ENCODE assay signal across 10 cellular contexts in genomic region chr5:93587919-93588585, GRCh38. TPM values are rescaled to one million over a fixed set of nuclear protein-coding genes. Genes with fewer than 3 reads are reported as not detected.
A peak's percentile ranks its signal among the peaks of the same experiment; 100 is the strongest.
DNase-seq lines count a peak whose midpoint lies in the region; ATAC-seq and TF ChIP-seq lines count a peak whose summit lies in the region.
"Had no signal": no experiment of that assay in that cellular context is flagged by ENCODE, and none has a peak within 500 bp of the region (broad histone marks: within the 10 kb centered on the region; RNA-seq: fewer than 3 reads in every experiment).

No MANE protein-coding gene starts in this region.

- no peak for TF ChIP-seq CTCF in choroid plexus epithelial cell (conservative IDR thresholded peaks at IDR 0.05; ENCODE audit: low read depth, low read length)
- no peak for TF ChIP-seq CTCF in upper lobe of left lung (IDR thresholded peaks at IDR 0.05)

- H3K36me3 ChIP-seq in upper lobe of left lung: no peaks in the 10 kb centered on the region

- ATAC-seq in memory B cell (ENCODE audit: low read depth) (no peak), upper lobe of left lung (ENCODE audit: low FRiP score in 2 of 2) (no peak), GM18498 (IDR thresholded peaks at IDR 0.05; ENCODE audit: unreplicated experiment) (no peak)

- DNase-seq in activated naive CD4-positive, alpha-beta T cell treated with anti-CD3 and anti-CD28 coated beads, Interleukin-2, amount 10 ng/mL, durations not matched to agents 7 days and 5 days: no peak
- no peak for DNase-seq in activated naive CD4-positive, alpha-beta T cell treated with Interleukin-2 at 50 U/mL for 16 hours
- peak; percentile 37 for DNase-seq in choroid plexus epithelial cell (ENCODE audit: low read depth)
- no peak for DNase-seq in memory B cell (ENCODE audit: low spot score in 2 of 2)
- peak in 1 of 2 donors; percentile 84 for DNase-seq in upper lobe of left lung
- DNase-seq in NCI-H226: no peak
- DNase-seq in NCI-H345 treated with DMSO at 0.1 percent for 48 hours (lab: John Stamatoyannopoulos, UW; ENCODE audit: unreplicated experiment): no peak
- DNase-seq: BE2C; stimulated activated CD4-positive, alpha-beta T cell treated with anti-CD3 and anti-CD28 coated beads, Interleukin-2, amount 100 ng/mL, for 48 hours had no signal

- H3K27ac Mint-ChIP-seq in activated naive CD4-positive, alpha-beta T cell treated with anti-CD3 and anti-CD28 coated beads, Interleukin-2, amount 10 ng/mL, durations not matched to agents 7 days and 5 days: peak overlapping the region; percentile 68
- H3K27ac Mint-ChIP-seq in memory B cell: peak overlapping the region; percentile 66

- no peak overlapping the region for H3K4me3 Mint-ChIP-seq in activated naive CD4-positive, alpha-beta T cell treated with anti-CD3 and anti-CD28 coated beads, Interleukin-2, amount 10 ng/mL, durations not matched to agents 7 days and 5 days
- no peak overlapping the region for H3K4me3 Mint-ChIP-seq in memory B cell

- H3K36me3 Mint-ChIP-seq in activated naive CD4-positive, alpha-beta T cell treated with anti-CD3 and anti-CD28 coated beads, Interleukin-2, amount 10 ng/mL, durations not matched to agents 7 days and 5 days: peaks cover 6% of the 10 kb centered on the region
- H3K36me3 Mint-ChIP-seq in memory B cell: peaks cover 1% of the 10 kb centered on the region

- H3K9me3 ChIP-seq in upper lobe of left lung: no peaks in the 10 kb centered on the region
- H3K9me3 ChIP-seq: BE2C had no signal

- peaks cover 13 to 37% (median 14%) of the 10 kb centered on the region in 4 donors for H3K4me1 ChIP-seq in upper lobe of left lung
- H3K4me1 ChIP-seq: BE2C had no signal

- no peak for TF ChIP-seq POLR2A in upper lobe of left lung (IDR thresholded peaks at IDR 0.05)

- H3K27me3 Mint-ChIP-seq in activated naive CD4-positive, alpha-beta T cell treated with anti-CD3 and anti-CD28 coated beads, Interleukin-2, amount 10 ng/mL, durations not matched to agents 7 days and 5 days: peaks cover 76% of the 10 kb centered on the region
- peaks cover 19% of the 10 kb centered on the region for H3K27me3 Mint-ChIP-seq in memory B cell

- TF ChIP-seq EP300 in upper lobe of left lung (IDR thresholded peaks at IDR 0.05): no peak

- CTCF ChIA-PET in activated naive CD4-positive, alpha-beta T cell treated with anti-CD3 and anti-CD28 coated beads, Interleukin-2, amount 10 ng/mL, durations not matched to agents 7 days and 5 days (lab: Charles Lee): interaction anchor here (0.8 kb wide), 1 partner anchor 20 kb away, joined by 4 read pairs; no protein-coding TSS in a partner anchor

- 25 to 47% methylated on average over 30 to 56 of the region's 70 CpGs for WGBS in upper lobe of left lung, 2 donors

- H3K9me3 Mint-ChIP-seq in activated naive CD4-positive, alpha-beta T cell treated with anti-CD3 and anti-CD28 coated beads, Interleukin-2, amount 10 ng/mL, durations not matched to agents 7 days and 5 days: peaks cover 2% of the 10 kb centered on the region
- H3K9me3 Mint-ChIP-seq in memory B cell: peaks cover 2% of the 10 kb centered on the region

- H3K27me3 ChIP-seq in upper lobe of left lung: peaks cover 0 to 40% (median 22%) of the 10 kb centered on the region in 4 donors
- H3K27me3 ChIP-seq: BE2C had no signal

- H3K4me3 ChIP-seq in choroid plexus epithelial cell (ENCODE audit: low read depth, low read length): peak overlapping the region; percentile 69
- peak overlapping the region; percentile 9 to 70 (median 62) for H3K4me3 ChIP-seq in upper lobe of left lung

- peak overlapping the region in 3 of 4 donors; percentile 67 to 77 (median 72) for H3K27ac ChIP-seq in upper lobe of left lung

- peaks cover 21% of the 10 kb centered on the region for H3K4me1 Mint-ChIP-seq in activated naive CD4-positive, alpha-beta T cell treated with anti-CD3 and anti-CD28 coated beads, Interleukin-2, amount 10 ng/mL, durations not matched to agents 7 days and 5 days
- H3K4me1 Mint-ChIP-seq in memory B cell: peaks cover 6% of the 10 kb centered on the region

RNA-seq across cellular contexts. Expression of gene NR2F1, which starts 5.0 kb away (rescaled TPM):
- total RNA-seq in upper lobe of left lung: 10 to 100 TPM in 5 of 6 donors, 1 to 10 TPM in 1; 8.9 to 70.3 (median 29.4) TPM

RNA-seq across cellular contexts. Expression of gene NR2F1-AS1, which starts 7.0 kb away (rescaled TPM):
- 10 to 100 TPM in 4 of 6 donors, 1 to 10 TPM in 2; 4.4 to 19.9 (median 11.4) TPM for total RNA-seq in upper lobe of left lung
